ENCODE assay signal across 8 cellular contexts in the genomic region with DNA sequence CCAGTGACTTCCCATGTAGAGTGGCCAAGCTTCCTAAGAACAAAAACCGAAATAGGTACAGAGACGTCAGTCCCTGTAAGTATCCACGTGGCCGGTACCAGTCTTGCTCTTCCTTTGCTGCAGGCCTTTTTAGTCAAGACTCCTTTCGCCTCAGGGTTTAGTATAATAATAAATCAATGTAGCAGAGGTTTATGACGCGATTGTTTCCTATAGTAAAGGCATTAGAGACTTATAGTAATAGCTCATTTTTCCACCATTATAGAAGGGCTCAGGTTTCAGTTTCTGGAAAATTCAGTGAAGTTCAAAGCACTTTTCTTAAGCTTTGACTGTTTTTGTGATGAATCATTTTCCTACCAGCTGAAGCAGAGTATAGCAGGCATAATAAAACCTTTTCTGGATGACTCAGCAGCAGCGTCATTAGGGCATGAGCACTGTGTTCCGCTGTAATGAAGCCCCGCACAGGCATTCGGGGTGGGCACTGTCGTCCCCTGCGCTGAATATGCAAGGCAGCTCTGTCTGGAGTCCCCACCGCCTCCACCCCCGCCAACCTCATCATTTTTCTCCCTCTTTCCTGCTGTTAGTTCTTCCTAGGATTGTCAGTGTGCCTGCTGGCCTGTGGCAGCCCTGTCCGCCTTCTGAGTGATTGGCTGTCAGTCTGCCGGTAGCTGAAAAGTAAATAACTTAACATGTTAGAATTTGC. TPM values are rescaled to one million over a fixed set of nuclear protein-coding genes. Genes with fewer than 3 reads are reported as not detected.
A peak's percentile ranks its signal among the peaks of the same experiment; 100 is the strongest.
DNase-seq lines count a peak whose midpoint lies in the region; ATAC-seq, FAIRE-seq and TF ChIP-seq lines count a peak whose summit lies in the region.

No MANE protein-coding gene starts in this region.

- peak; percentile 98 for FAIRE-seq in HTR-8/SVneo (lab: Jason Lieb, UNC)

- peaks cover 7% of the 10 kb centered on the region for H3K4me1 ChIP-seq in testis

- H3K4me3 ChIP-seq in testis = no peak overlapping the region

- peak; percentile 96 for DNase-seq in A172 (ENCODE audit: low spot score)
- peak; percentile 99 for DNase-seq in HTR-8/SVneo (ENCODE audit: insufficient read length, low spot score)
- peak; percentile 65 for DNase-seq in activated T-cell treated with anti-CD3 and anti-CD28 coated beads for 48 hours (ENCODE audit: low read depth)
- peak; percentile 94 for DNase-seq in glomerular endothelial cell (ENCODE audit: extremely low read depth, low read depth, low spot score)
- DNase-seq in stimulated activated CD4-positive, alpha-beta T cell treated with anti-CD3 and anti-CD28 coated beads, Interleukin-2, amount 100 ng/mL, for 24 hours = peak; percentile 67 to 78
- DNase-seq in DMS 273 (lab: John Stamatoyannopoulos, UW; ENCODE audit: unreplicated experiment) = no peak
- no peak for DNase-seq in testis

- TF ChIP-seq CTCF in testis (IDR thresholded peaks at IDR 0.05) = no peak

- H3K36me3 ChIP-seq in testis (ENCODE audit: low read depth, missing control alignments) = no peaks in the 10 kb centered on the region

- no peak for TF ChIP-seq POLR2A in testis (IDR thresholded peaks at IDR 0.05)

- H3K27me3 ChIP-seq in testis = no peaks in the 10 kb centered on the region

- peak overlapping the region in 1 of 2 donors; percentile 28 for H3K27ac ChIP-seq in testis

- intact Hi-C loops in testis (cut with DNase I; ENCODE audit: low total_unique reads) = no loop called here

- H3K9me3 ChIP-seq in testis = no peaks in the 10 kb centered on the region

- ATAC-seq in GM21360 (IDR thresholded peaks at IDR 0.05; ENCODE audit: unreplicated experiment) = no peak

- WGBS in testis, 2 donors = 90 to 93% methylated on average over 16 to 17 of the region's 17 CpGs

RNA-seq across cellular contexts. Expression of a gene that starts 51.3 kb away (rescaled TPM):
- total RNA-seq in A172 (2014; rRNA removed; shearing (Covaris generic)) = 56.9 and 60.6 TPM in 2 replicates
- total RNA-seq in glomerular endothelial cell (58.8 and 78.4 TPM in 2 replicates), testis (10 to 100 TPM; 42.0 to 44.3 TPM)
- 44.0 TPM for polyA plus RNA-seq in testis (ENCODE audit: insufficient read depth, low read depth, low replicate concordance)

Comparison
In these comparisons a context has a peak if more than half of its experiments do, and no peak if none do; other contexts are left out.
1. DNase-seq: peak in A172 (single experiment), HTR-8/SVneo (single experiment), activated T-cell treated with anti-CD3 and anti-CD28 coated beads for 48 hours (single experiment), glomerular endothelial cell (single experiment) and stimulated activated CD4-positive, alpha-beta T cell treated with anti-CD3 and anti-CD28 coated beads, Interleukin-2, amount 100 ng/mL, for 24 hours (2 of 2); none in DMS 273 (single experiment) and testis (single experiment).